8 cellular contexts compared by ENCODE assay signal in the genomic region with DNA sequence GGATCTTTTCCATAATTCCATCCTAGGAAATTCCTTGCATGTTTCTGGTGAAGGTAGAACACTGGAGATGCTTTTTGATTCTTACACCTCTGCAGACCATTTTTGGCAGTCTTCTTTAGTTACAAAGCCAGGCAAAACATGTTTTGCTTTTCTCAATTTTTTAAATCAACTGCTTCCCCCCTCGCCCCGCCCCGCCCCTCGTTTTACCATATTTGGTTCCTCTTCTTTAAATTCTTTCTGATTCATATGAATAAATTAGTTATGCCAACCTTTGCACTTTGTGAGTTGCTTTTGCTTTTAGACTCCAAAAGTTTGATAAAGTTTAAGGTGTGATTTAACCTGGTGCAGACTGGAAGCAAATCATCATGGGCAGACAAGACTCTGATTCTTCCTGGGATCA.
A peak's percentile ranks its signal among the peaks of the same experiment; 100 is the strongest.
DNase-seq lines count a peak whose midpoint lies in the region; ATAC-seq, FAIRE-seq and TF ChIP-seq lines count a peak whose summit lies in the region.

No MANE protein-coding gene starts in this region.

- no peak overlapping the region for H3K27ac Mint-ChIP-seq in Calu3 (ENCODE audit: unreplicated experiment)

- BruUV-seq in Calu3 (replicated peaks; lab: Mats Ljungman, UMichigan) (no TSS peak), endothelial cell of umbilical vein (replicated peaks; lab: Mats Ljungman, UMichigan) (no TSS peak)

- H3K27me3 ChIP-seq in endothelial cell of umbilical vein (ENCODE audit: control insufficient read depth in 2 of 2, insufficient read depth in 2 of 2, low read length in 2 of 2), result no peaks in the 10 kb centered on the region

- H3K4me3 ChIP-seq in endothelial cell of umbilical vein (replicated peaks in 1 of 3; ENCODE audit: insufficient read depth in 1 of 3, low read depth in 1 of 3, low read length in 3 of 3), result peak overlapping the region in 1 of 3 experiments; percentile 85
- peak overlapping the region in 5 of 7 experiments; percentile 52 to 98 (median 83) for H3K4me3 ChIP-seq in skin epidermis

- dilution Hi-C loops in endothelial cell of umbilical vein (cut with MboI; ENCODE audit: extremely low pct_ligation_motif_present, low sequenced_read_pairs), result no loop called here

- H3K4me3 Mint-ChIP-seq in Calu3 (ENCODE audit: low read depth, unreplicated experiment), result peak overlapping the region; percentile 77

- no peak for DNase-seq in Calu3
- peak; percentile 39 for DNase-seq in activated CD4-positive, alpha-beta T cell treated with anti-CD3 and anti-CD28 coated beads for 1 hour
- no peak for DNase-seq in endothelial cell of umbilical vein (ENCODE audit: low read depth, low spot score)
- DNase-seq in iPS-NIHi11 (ENCODE audit: low spot score), result no peak
- no peak for DNase-seq in middle frontal gyrus (ENCODE audit: extremely low spot score, low spot score)

- H3K9ac ChIP-seq in endothelial cell of umbilical vein (replicated peaks; ENCODE audit: extremely low read depth, insufficient read depth, low read length), result no peak overlapping the region

- no peaks in the 10 kb centered on the region for H3K36me3 ChIP-seq in endothelial cell of umbilical vein (ENCODE audit: control insufficient read depth in 2 of 2, extremely low read depth in 1 of 2, insufficient read depth in 2 of 2, low read length in 2 of 2)

- TF ChIP-seq POLR2A in endothelial cell of umbilical vein (IDR thresholded peaks at IDR 0.05; ENCODE audit: low read depth, low read length), result no peak

- no peaks in the 10 kb centered on the region for H4K20me1 ChIP-seq in endothelial cell of umbilical vein (replicated peaks; ENCODE audit: control insufficient read depth, extremely low read depth, insufficient read depth, low read length)

- intact Hi-C loops in Calu3 (cut with micrococcal nuclease; ENCODE audit: unreplicated experiment) (loop anchor here (5.0 to 10.0 kb wide), 3 partner anchors 38 to 356 kb away; a partner anchor contains a TSS), endothelial cell of umbilical vein (cut with micrococcal nuclease) (loop anchor here (5.0 to 10.0 kb wide), 4 partner anchors 67 to 1376 kb away; a partner anchor contains a TSS)

- TF ChIP-seq CTCF in Calu3 (IDR thresholded peaks at IDR 0.05; ENCODE audit: unreplicated experiment) (no peak), endothelial cell of umbilical vein (IDR thresholded peaks at IDR 0.05; ENCODE audit: extremely low read depth in 1 of 2, insufficient read depth in 1 of 2, low read depth in 1 of 2, low read length in 2 of 2) (no peak)

- H3K79me2 ChIP-seq in endothelial cell of umbilical vein (ENCODE audit: control insufficient read depth, insufficient read depth, low read length), result no peaks in the 10 kb centered on the region

- H3K9me3 ChIP-seq in endothelial cell of umbilical vein (replicated peaks; ENCODE audit: control insufficient read depth, insufficient read depth, low read length), result no peaks in the 10 kb centered on the region

- H3K4me1 Mint-ChIP-seq in Calu3 (ENCODE audit: low read depth, unreplicated experiment), result peaks cover 18% of the 10 kb centered on the region

- no peaks in the 10 kb centered on the region for H3K9me3 Mint-ChIP-seq in Calu3 (ENCODE audit: low read depth, unreplicated experiment)

- POLR2A ChIA-PET in endothelial cell of umbilical vein (lab: Charles Lee), result no interaction called here

- ATAC-seq in GM19395 (IDR thresholded peaks at IDR 0.05; ENCODE audit: unreplicated experiment) (no peak), HG02981 (IDR thresholded peaks at IDR 0.05; ENCODE audit: unreplicated experiment) (no peak)

- peak overlapping the region; percentile 92 for H3K4me2 ChIP-seq in endothelial cell of umbilical vein (ENCODE audit: insufficient read depth, low read length)

- H3K36me3 Mint-ChIP-seq in Calu3 (ENCODE audit: insufficient read depth, unreplicated experiment), result peaks cover 31% of the 10 kb centered on the region

- peaks cover 14% of the 10 kb centered on the region for H3K4me1 ChIP-seq in endothelial cell of umbilical vein (ENCODE audit: control insufficient read depth, extremely low read depth, insufficient read depth, low read length)

- no peaks in the 10 kb centered on the region for H3K27me3 Mint-ChIP-seq in Calu3 (ENCODE audit: unreplicated experiment)

- H3K9me1 ChIP-seq in endothelial cell of umbilical vein (replicated peaks; ENCODE audit: control insufficient read depth, extremely low read depth, insufficient read depth, low read length), result no peaks in the 10 kb centered on the region

- no peak overlapping the region for H3K27ac ChIP-seq in endothelial cell of umbilical vein (ENCODE audit: insufficient read depth, low read depth, low read length)
- H3K27ac ChIP-seq in skin epidermis, result peak overlapping the region in 18 of 21 experiments; percentile 89 to 100 (median 98)

- H2AFZ ChIP-seq in endothelial cell of umbilical vein (ENCODE audit: low read depth, low read length), result peak overlapping the region; percentile 92

- CTCF ChIA-PET in Calu3 (lab: Charles Lee), result no interaction called here
- CTCF ChIA-PET in endothelial cell of umbilical vein (lab: Charles Lee), result no interaction called here

- FAIRE-seq in endothelial cell of umbilical vein (lab: Jason Lieb, UNC), result no peak

TF ChIP-seq in endothelial cell of umbilical vein, 7 proteins besides CTCF, POLR2A, EP300 and RAD21:
- TF ChIP-seq MYC (IDR thresholded peaks at IDR 0.05; ENCODE audit: low read depth, low read length) (no peak), JUN (IDR thresholded peaks at IDR 0.05; ENCODE audit: borderline replicate concordance, insufficient read depth, insufficient read length, low read depth) (no peak), POLR2AphosphoS5 (IDR thresholded peaks at IDR 0.05; ENCODE audit: insufficient read depth, low read depth, low read length) (no peak), GATA2 (IDR thresholded peaks at IDR 0.05; ENCODE audit: insufficient read depth, insufficient read length, low read depth, low read length) (no peak), EZH2 (IDR thresholded peaks at IDR 0.05; ENCODE audit: borderline replicate concordance, low read depth, low read length, severe bottlenecking) (no peak), FOS (IDR thresholded peaks at IDR 0.05; ENCODE audit: borderline replicate concordance, insufficient read depth, low read length) (no peak)
- TF ChIP-seq, protein P1, sequence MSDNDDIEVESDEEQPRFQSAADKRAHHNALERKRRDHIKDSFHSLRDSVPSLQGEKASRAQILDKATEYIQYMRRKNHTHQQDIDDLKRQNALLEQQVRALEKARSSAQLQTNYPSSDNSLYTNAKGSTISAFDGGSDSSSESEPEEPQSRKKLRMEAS (IDR thresholded peaks at IDR 0.05; ENCODE audit: insufficient read depth, insufficient read length), result no peak
